18 cellular contexts compared by ENCODE assay signal in genomic region chr10:132549416-132549815, GRCh38. TPM values are rescaled to one million over a fixed set of nuclear protein-coding genes. Genes with fewer than 3 reads are reported as not detected.
DNase-seq lines count a peak whose midpoint lies in the region; FAIRE-seq and TF ChIP-seq lines count a peak whose summit lies in the region.
"Had no signal": no experiment of that assay in that cellular context is flagged by ENCODE, and none has a peak within 500 bp of the region (broad histone marks: within the 10 kb centered on the region; RNA-seq: fewer than 3 reads in every experiment).

No MANE protein-coding gene starts in this region.

- H3K36me3 ChIP-seq in BLaER1: no peaks in the 10 kb centered on the region
- H3K36me3 ChIP-seq in kidney (ENCODE audit: control insufficient read depth in 1 of 2, insufficient read depth in 2 of 2, low read length in 2 of 2): no peaks in the 10 kb centered on the region
- H3K36me3 ChIP-seq: neural progenitor cell had no signal

- H3K9me3 ChIP-seq in BLaER1 (no peaks in the 10 kb centered on the region), kidney (ENCODE audit: control insufficient read depth in 1 of 2, low read length in 2 of 2) (no peaks in the 10 kb centered on the region)

- H3K9ac ChIP-seq in BLaER1 (no peak overlapping the region), kidney (ENCODE audit: low read length in 2 of 2) (no peak overlapping the region)
- H3K9ac ChIP-seq: neural progenitor cell had no signal

- peaks cover 61% of the 10 kb centered on the region for H4K20me1 ChIP-seq in BLaER1

- H3K27me3 ChIP-seq in BLaER1: no peaks in the 10 kb centered on the region
- H3K27me3 ChIP-seq: neural progenitor cell had no signal

- H3K4me3 ChIP-seq in BLaER1 (no peak overlapping the region), kidney (ENCODE audit: low read length in 2 of 2) (no peak overlapping the region)
- H3K4me3 ChIP-seq: neural progenitor cell had no signal

- FAIRE-seq in kidney (lab: Jason Lieb, UNC): no peak
- FAIRE-seq: GM19239 had no signal

- peak; percentile 85 for DNase-seq in DMS53 (lab: John Stamatoyannopoulos, UW)
- DNase-seq in NCI-H2029 (lab: John Stamatoyannopoulos, UW): peak; percentile 38
- DNase-seq in kidney: peak; percentile 66
- no peak for DNase-seq in stimulated activated naive CD4-positive, alpha-beta T cell treated with Interleukin-2 at 50 U/mL for 16 hours (lab: John Stamatoyannopoulos, UW)
- no peak for DNase-seq in C1 segment of cervical spinal cord (lab: John Stamatoyannopoulos, UW)
- no peak for DNase-seq in activated CD4-positive, alpha-beta T cell treated with anti-CD3 and anti-CD28 coated beads, Interleukin-2, amount 50 U/mL, for 4 hours
- DNase-seq in GM19240 (ENCODE audit: insufficient read length, low spot score): no peak
- DNase-seq: activated effector memory CD4-positive, alpha-beta T cell treated with anti-CD3 and anti-CD28 coated beads, Interleukin-2, amount 50 U/mL, for 16 hours; effector memory CD4-positive, alpha-beta T cell; KG1; mesendoderm; NCI-H1694 treated with DMSO at 0.1 percent for 48 hours; NK-92 treated with Interleukin-12 subunit alpha and Interleukin-12 subunit beta, amount 100 ng/mL, for 24 hours; substantia nigra had no signal

- H3K27ac ChIP-seq in BLaER1 (no peak overlapping the region), kidney (ENCODE audit: low read depth in 2 of 2, low read length in 2 of 2) (no peak overlapping the region)
- H3K27ac ChIP-seq: neural progenitor cell, VCaP had no signal

- peak overlapping the region; percentile 100 for H3K4me2 ChIP-seq in BLaER1
- H3K4me2 ChIP-seq: neural progenitor cell had no signal

- intact Hi-C loops in kidney (cut with DNase I): no loop called here

- H3K4me1 ChIP-seq in BLaER1 (peaks cover 90% of the 10 kb centered on the region), kidney (ENCODE audit: control insufficient read depth in 1 of 2, insufficient read depth in 1 of 2, low read depth in 1 of 2, low read length in 2 of 2) (peaks cover 17 to 22% of the 10 kb centered on the region in 2 donors)
- H3K4me1 ChIP-seq: neural progenitor cell had no signal

- TF ChIP-seq CTCF in kidney (IDR thresholded peaks at IDR 0.05; ENCODE audit: borderline replicate concordance, extremely low read depth, insufficient read depth): no peak

RNA-seq across cellular contexts. Expression of gene INPP5A, which starts 11.8 kb away (rescaled TPM):
- 40.3 TPM for total RNA-seq in kidney
- polyA plus RNA-seq in kidney (ENCODE audit: insufficient read depth, low read depth, low replicate concordance): 20.8 TPM

Comparison
In these comparisons a context has a peak if more than half of its experiments do, and no peak if none do; other contexts are left out.
1. DNase-seq: peak in DMS53 (single experiment), NCI-H2029 (single experiment) and kidney (single experiment); none in stimulated activated naive CD4-positive, alpha-beta T cell treated with Interleukin-2 at 50 U/mL for 16 hours (single experiment), C1 segment of cervical spinal cord (0 of 14), activated CD4-positive, alpha-beta T cell treated with anti-CD3 and anti-CD28 coated beads, Interleukin-2, amount 50 U/mL, for 4 hours (0 of 2) and GM19240 (single experiment).